ENCODE assay signal across 7 cellular contexts in genomic region chr1:209037064-209037463, GRCh38.
"Had no signal": no experiment of that assay in that cellular context is flagged by ENCODE, and none has a peak within 500 bp of the region (broad histone marks: within the 10 kb centered on the region; RNA-seq: fewer than 3 reads in every experiment).

No MANE protein-coding gene starts in this region.

- DNase-seq: GDM1, GF-D8 had no signal

- ATAC-seq: GM12878 had no signal

- FAIRE-seq: GM12878, GM12891, GM12892, GM18507, GM19239 had no signal

- H3K4me3 ChIP-seq: GM12878 had no signal
